ENCODE assay signal across 8 cellular contexts in the genomic region with DNA sequence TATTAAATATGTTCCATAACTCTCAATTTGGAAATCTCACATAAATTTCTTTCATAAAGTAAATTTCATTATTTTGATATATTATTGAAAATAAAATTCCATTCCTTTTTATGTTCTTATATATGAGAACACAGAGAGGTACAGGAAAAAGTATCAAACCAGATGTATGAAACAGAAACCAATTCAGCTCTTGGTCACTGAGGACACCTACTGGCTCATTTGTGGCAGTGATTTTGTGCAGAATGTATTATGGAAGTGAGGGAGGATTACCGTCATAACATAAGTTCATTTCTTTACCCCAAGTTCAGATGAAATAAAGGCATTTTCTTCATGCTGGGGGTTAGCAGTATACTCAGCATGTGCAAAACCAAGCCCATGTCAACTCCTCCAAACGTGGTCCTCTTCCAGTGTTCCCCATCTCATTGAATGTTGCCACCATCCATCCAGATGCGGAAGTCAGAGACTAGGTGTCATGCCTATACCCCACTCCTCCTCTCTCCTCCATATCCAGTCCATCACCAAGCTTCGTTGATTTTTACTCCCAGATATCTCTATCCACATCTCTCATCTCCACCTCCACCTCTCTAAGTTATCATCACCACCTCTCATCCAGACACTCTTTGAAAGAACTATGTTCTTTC. TPM values are rescaled to one million over a fixed set of nuclear protein-coding genes. Genes with fewer than 3 reads are reported as not detected.
DNase-seq lines count a peak whose midpoint lies in the region; ATAC-seq, FAIRE-seq and TF ChIP-seq lines count a peak whose summit lies in the region.

No MANE protein-coding gene starts in this region.

- in situ Hi-C loops in Caki2 (cut with HindIII; ENCODE audit: low pct_unique_long_range_greater_than_20kb, low sequenced_read_pairs): no loop called here

- peak; percentile 55 for DNase-seq in Caki2 (ENCODE audit: low read depth)
- peak; percentile 13 for DNase-seq in GM19238 (ENCODE audit: insufficient read length, low spot score)
- peak; percentile 28 for DNase-seq in SHP77 treated with DMSO at 0.1 percent for 48 hours (lab: John Stamatoyannopoulos, UW)
- DNase-seq in mesothelial cell of epicardium (ENCODE audit: low spot score in 2 of 2, unreplicated experiment in 2 of 2): no peak
- no peak for DNase-seq in NCI-H1436 (lab: John Stamatoyannopoulos, UW)

- H3K4me1 Mint-ChIP-seq in mesothelial cell of epicardium: no peaks in the 10 kb centered on the region

- no peak overlapping the region for H3K4me3 ChIP-seq in KMS-11 (IDR thresholded peaks at IDR 0.05; ENCODE audit: insufficient read depth, low read depth, low read length)

- ATAC-seq in GM19452 (IDR thresholded peaks at IDR 0.05; ENCODE audit: unreplicated experiment): no peak

- H3K27ac ChIP-seq in KMS-11: no peak overlapping the region

- peak; percentile 91 for FAIRE-seq in endometrium (lab: Jason Lieb, UNC)

- no peaks in the 10 kb centered on the region for H3K27me3 ChIP-seq in KMS-11 (ENCODE audit: insufficient read depth, low read depth)

- H2AFZ ChIP-seq in KMS-11 (ENCODE audit: low read depth): 0 out of 2 replicates have a peak overlapping the region, but pooled peaks have one; percentile 22

- H3K4me2 ChIP-seq in KMS-11: no peak overlapping the region

- no peak overlapping the region for H3K27ac Mint-ChIP-seq in mesothelial cell of epicardium

- peaks cover 4% of the 10 kb centered on the region for H3K4me1 ChIP-seq in KMS-11 (ENCODE audit: low read depth, poor library complexity, severe bottlenecking)

- no peaks in the 10 kb centered on the region for H3K79me2 ChIP-seq in KMS-11 (ENCODE audit: insufficient read depth, low read depth)

- H3K9me3 Mint-ChIP-seq in mesothelial cell of epicardium: peaks cover 16% of the 10 kb centered on the region

- H4K20me1 ChIP-seq in KMS-11 (ENCODE audit: insufficient read depth): no peaks in the 10 kb centered on the region

- H3K9ac ChIP-seq in KMS-11: no peak overlapping the region

- TF ChIP-seq CTCF in KMS-11 (conservative IDR thresholded peaks at IDR 0.05; ENCODE audit: low read depth, low read length): peak; percentile 56
- TF ChIP-seq CTCF in mesothelial cell of epicardium (IDR thresholded peaks at IDR 0.05; ENCODE audit: unreplicated experiment): peak; percentile 63

- no peaks in the 10 kb centered on the region for H3K36me3 ChIP-seq in KMS-11 (ENCODE audit: insufficient read depth)

- H3K36me3 Mint-ChIP-seq in mesothelial cell of epicardium: peaks cover 12% of the 10 kb centered on the region

- no peaks in the 10 kb centered on the region for H3K27me3 Mint-ChIP-seq in mesothelial cell of epicardium (ENCODE audit: low read depth)

- H3K4me3 Mint-ChIP-seq in mesothelial cell of epicardium: no peak overlapping the region

RNA-seq across cellular contexts. Expression of a gene that starts 41.7 kb away (rescaled TPM):
- total RNA-seq in Caki2 (2014; rRNA removed; shearing (Covaris generic); ENCODE audit: low replicate concordance): 49.4 and 61.6 TPM in 2 replicates
- 4.8 to 5.4 TPM (median 4.9 TPM) in 3 replicates for total RNA-seq in mesothelial cell of epicardium

RNA-seq across cellular contexts. Expression of a gene that starts 47.5 kb away (rescaled TPM):
- total RNA-seq in Caki2 (2014; rRNA removed; shearing (Covaris generic); ENCODE audit: low replicate concordance): 4.9 and 29.2 TPM in 2 replicates
- total RNA-seq in mesothelial cell of epicardium: 3.8 to 5.3 TPM (median 5.1 TPM) in 3 replicates

RNA-seq across cellular contexts. Expression of a gene that starts 55.1 kb away (rescaled TPM):
- 107 and 109 TPM in 2 replicates for total RNA-seq in Caki2 (2014; rRNA removed; shearing (Covaris generic); ENCODE audit: low replicate concordance)
- total RNA-seq in mesothelial cell of epicardium: 6.9 to 10.1 TPM (median 7.6 TPM) in 3 replicates

Comparison
In these comparisons a context has a peak if more than half of its experiments do, and no peak if none do; other contexts are left out.
1. DNase-seq: peak in Caki2 (single experiment), GM19238 (single experiment) and SHP77 treated with DMSO at 0.1 percent for 48 hours (single experiment); none in mesothelial cell of epicardium (0 of 2) and NCI-H1436 (single experiment).